27 cellular contexts compared by ENCODE assay signal in genomic region chr2:70519453-70519852, GRCh38. TPM values are rescaled to one million over a fixed set of nuclear protein-coding genes. Genes with fewer than 3 reads are reported as not detected.
DNase-seq lines count a peak whose midpoint lies in the region; ATAC-seq, FAIRE-seq and TF ChIP-seq lines count a peak whose summit lies in the region.
"Had no signal": no experiment of that assay in that cellular context is flagged by ENCODE, and none has a peak within 500 bp of the region (broad histone marks: within the 10 kb centered on the region; RNA-seq: fewer than 3 reads in every experiment).

No MANE protein-coding gene starts in this region.

- in situ Hi-C loops in mammary epithelial cell (cut with MboI; ENCODE audit: low sequenced_read_pairs in 2 of 2): no loop called here

- H3K36me3 ChIP-seq in mammary epithelial cell (ENCODE audit: insufficient read depth, low read length): peaks cover 2% of the 10 kb centered on the region
- H3K36me3 ChIP-seq in breast epithelium: no peaks in the 10 kb centered on the region
- H3K36me3 ChIP-seq in RWPE2 (ENCODE audit: low read depth): peaks cover 22% of the 10 kb centered on the region
- peaks cover 4 to 25% of the 10 kb centered on the region in 2 experiments for H3K36me3 ChIP-seq in keratinocyte (ENCODE audit: control insufficient read depth in 2 of 2, extremely low read depth in 1 of 2, insufficient read depth in 2 of 2, low read length in 2 of 2)
- no peaks in the 10 kb centered on the region for H3K36me3 ChIP-seq in effector memory CD4-positive, alpha-beta T cell (ENCODE audit: control insufficient read depth, insufficient read depth, low read length)
- no peaks in the 10 kb centered on the region for H3K36me3 ChIP-seq in ovary
- H3K36me3 ChIP-seq: BLaER1 had no signal

- H3K9me1 ChIP-seq in keratinocyte (ENCODE audit: control insufficient read depth, extremely low read depth, insufficient read depth, low read length): peaks cover 18% of the 10 kb centered on the region

- H3K4me1 ChIP-seq in mammary epithelial cell (ENCODE audit: insufficient read depth, low read length) (peaks cover 86% of the 10 kb centered on the region), breast epithelium (peaks cover 0 to under 1% of the 10 kb centered on the region in 2 donors), RWPE2 (ENCODE audit: insufficient read depth, poor library complexity, severe bottlenecking) (peaks cover 86% of the 10 kb centered on the region), keratinocyte (ENCODE audit: control insufficient read depth, extremely low read depth, insufficient read depth, low read length) (peaks cover 94% of the 10 kb centered on the region), ovary (ENCODE audit: insufficient read depth) (no peaks in the 10 kb centered on the region)
- H3K4me1 ChIP-seq in effector memory CD4-positive, alpha-beta T cell (ENCODE audit: control insufficient read depth, insufficient read depth, low read length, poor library complexity, severe bottlenecking): peaks cover 10% of the 10 kb centered on the region
- H3K4me1 ChIP-seq: Caco-2 had no signal

- 46% methylated on average over 2 of the region's 2 CpGs for WGBS in mammary epithelial cell (ENCODE audit: low coverage, missing lambda C conversion rate)
- 80 to 86% (median 84%) methylated on average over 2 of the region's 2 CpGs for WGBS in ovary, 3 donors

- BruUV-seq in mammary epithelial cell (replicated peaks; lab: Mats Ljungman, UMichigan): no TSS peak

- ATAC-seq in RWPE2 (ENCODE audit: low read depth) (no peak), HG02973 (IDR thresholded peaks at IDR 0.05; ENCODE audit: unreplicated experiment) (no peak)
- ATAC-seq: CD8-positive, alpha-beta T cell; GM12878 had no signal

- no peaks in the 10 kb centered on the region for H4K20me1 ChIP-seq in mammary epithelial cell (ENCODE audit: insufficient read depth, low read length)
- H4K20me1 ChIP-seq in keratinocyte (ENCODE audit: control insufficient read depth, extremely low read depth, insufficient read depth, low read length): peaks cover 24% of the 10 kb centered on the region
- H4K20me1 ChIP-seq: BLaER1 had no signal

- CTCF ChIA-PET in mammary epithelial cell (lab: Charles Lee; ENCODE audit: low non-redundant PET): no interaction called here

- intact Hi-C loops in mammary epithelial cell (cut with micrococcal nuclease): no loop called here
- intact Hi-C loops in breast epithelium (cut with DNase I; ENCODE audit: low total_unique reads): no loop called here
- intact Hi-C loops in ovary (cut with DNase I): no loop called here

- H3K79me2 ChIP-seq in mammary epithelial cell (ENCODE audit: insufficient read depth, low read length) (peaks cover 95% of the 10 kb centered on the region), keratinocyte (ENCODE audit: control insufficient read depth, insufficient read depth, low read length) (peaks cover 94% of the 10 kb centered on the region)

- TF ChIP-seq POLR2A in breast epithelium (IDR thresholded peaks at IDR 0.05): no peak
- no peak for TF ChIP-seq POLR2A in ovary (IDR thresholded peaks at IDR 0.05)

- peak; percentile 68 for DNase-seq in mammary epithelial cell
- DNase-seq in breast epithelium (ENCODE audit: low spot score in 2 of 2): no peak
- DNase-seq in RWPE2 (ENCODE audit: low spot score): no peak
- no peak for DNase-seq in epithelial cell of prostate (ENCODE audit: low read depth, low spot score)
- DNase-seq in keratinocyte (ENCODE audit: low read depth, low spot score): no peak
- DNase-seq in effector memory CD4-positive, alpha-beta T cell: no peak
- DNase-seq in ovary: no peak
- DNase-seq: Caco-2; CD4-positive, CD25-positive, alpha-beta regulatory T cell; CD8-positive, alpha-beta T cell; DMS 273 treated with DMSO at 0.1 percent for 48 hours; DMS79; EL; GDM1; GM23248; H7; HCEC 1CT had no signal

- peak overlapping the region; percentile 71 for H3K27ac ChIP-seq in mammary epithelial cell (ENCODE audit: insufficient read depth, low read depth, low read length)
- no peak overlapping the region for H3K27ac ChIP-seq in breast epithelium
- H3K27ac ChIP-seq in RWPE2 (ENCODE audit: poor library complexity, severe bottlenecking): peak overlapping the region; percentile 97
- H3K27ac ChIP-seq in epithelial cell of prostate: peak overlapping the region; percentile 100
- H3K27ac ChIP-seq in keratinocyte (ENCODE audit: control insufficient read depth, insufficient read depth, low read length): peak overlapping the region; percentile 78
- no peak overlapping the region for H3K27ac ChIP-seq in effector memory CD4-positive, alpha-beta T cell (ENCODE audit: insufficient read depth, low read length, poor library complexity, severe bottlenecking)
- no peak overlapping the region for H3K27ac ChIP-seq in ovary
- H3K27ac ChIP-seq: 22Rv1, BLaER1, C4-2B, GM23248 had no signal

- H3K4me3 ChIP-seq in mammary epithelial cell (replicated peaks in 1 of 3; ENCODE audit: insufficient read depth in 1 of 3, low read depth in 2 of 3, low read length in 3 of 3) (no peak overlapping the region), breast epithelium (no peak overlapping the region), RWPE2 (ENCODE audit: severe bottlenecking) (no peak overlapping the region), keratinocyte (ENCODE audit: control insufficient read depth in 2 of 3, extremely low read depth in 1 of 3, insufficient read depth in 2 of 3, low read depth in 1 of 3, low read length in 3 of 3) (no peak overlapping the region), ovary (no peak overlapping the region)
- no peak overlapping the region for H3K4me3 ChIP-seq in effector memory CD4-positive, alpha-beta T cell (ENCODE audit: insufficient read depth, low read depth, low read length, poor library complexity, severe bottlenecking)
- H3K4me3 ChIP-seq: BLaER1, GM12878, GM23248 had no signal

- dilution Hi-C loops in mammary epithelial cell (cut with HindIII; ENCODE audit: low sequenced_read_pairs) (no loop called here), keratinocyte (cut with MboI; ENCODE audit: extremely low pct_ligation_motif_present, low sequenced_read_pairs) (no loop called here)

- no peak for TF ChIP-seq CTCF in mammary epithelial cell (conservative IDR thresholded peaks at IDR 0.05 in 1 of 2, IDR thresholded peaks at IDR 0.05 in 1 of 2; ENCODE audit: extremely low read depth in 1 of 2, insufficient read depth in 1 of 2, low read depth in 1 of 2, low read length in 2 of 2)
- no peak for TF ChIP-seq CTCF in breast epithelium (IDR thresholded peaks at IDR 0.05)
- no peak for TF ChIP-seq CTCF in RWPE2 (IDR thresholded peaks at IDR 0.05; ENCODE audit: poor library complexity, severe bottlenecking)
- no peak for TF ChIP-seq CTCF in keratinocyte (optimal IDR thresholded peaks at IDR 0.05 in 1 of 3, IDR thresholded peaks at IDR 0.05 in 1 of 3, conservative IDR thresholded peaks at IDR 0.05 in 1 of 3; ENCODE audit: extremely low read depth in 1 of 3, insufficient read depth in 2 of 3, low read length in 3 of 3)
- no peak for TF ChIP-seq CTCF in ovary (IDR thresholded peaks at IDR 0.05)

- H3K9me3 ChIP-seq in mammary epithelial cell (replicated peaks; ENCODE audit: insufficient read depth, low read length) (no peaks in the 10 kb centered on the region), breast epithelium (no peaks in the 10 kb centered on the region), RWPE2 (ENCODE audit: severe bottlenecking) (no peaks in the 10 kb centered on the region), keratinocyte (ENCODE audit: control insufficient read depth, low read depth, low read length) (no peaks in the 10 kb centered on the region), ovary (no peaks in the 10 kb centered on the region)
- H3K9me3 ChIP-seq in effector memory CD4-positive, alpha-beta T cell (ENCODE audit: control insufficient read depth, low read length): no peaks in the 10 kb centered on the region
- H3K9me3 ChIP-seq: BLaER1, Caco-2 had no signal

- H3K9ac ChIP-seq in mammary epithelial cell (ENCODE audit: insufficient read depth, low read length) (no peak overlapping the region), keratinocyte (ENCODE audit: control insufficient read depth, extremely low read depth, insufficient read depth, low read length) (peak overlapping the region; percentile 15)
- H3K9ac ChIP-seq: BLaER1, GM23248 had no signal

- H2AFZ ChIP-seq in mammary epithelial cell (ENCODE audit: low read depth, low read length) (no peak overlapping the region), keratinocyte (ENCODE audit: control insufficient read depth, low read length) (no peak overlapping the region)
- H2AFZ ChIP-seq: GM23248 had no signal

- peak; percentile 41 for FAIRE-seq in keratinocyte (lab: Jason Lieb, UNC)
- FAIRE-seq: A204.1, GM12878, GM19239, H1 had no signal

- no peaks in the 10 kb centered on the region for H3K27me3 ChIP-seq in mammary epithelial cell (ENCODE audit: insufficient read depth, low read length)
- no peaks in the 10 kb centered on the region for H3K27me3 ChIP-seq in breast epithelium
- no peaks in the 10 kb centered on the region for H3K27me3 ChIP-seq in RWPE2 (ENCODE audit: insufficient read depth, poor library complexity, severe bottlenecking)
- no peaks in the 10 kb centered on the region for H3K27me3 ChIP-seq in keratinocyte (ENCODE audit: control insufficient read depth, extremely low read depth, insufficient read depth, low read length)
- no peaks in the 10 kb centered on the region for H3K27me3 ChIP-seq in effector memory CD4-positive, alpha-beta T cell (replicated peaks; ENCODE audit: control insufficient read depth, insufficient read depth, low read length, poor library complexity, severe bottlenecking)
- H3K27me3 ChIP-seq in ovary: no peaks in the 10 kb centered on the region
- H3K27me3 ChIP-seq: BLaER1 had no signal

- H3K4me2 ChIP-seq in mammary epithelial cell (ENCODE audit: insufficient read depth, low read depth, low read length) (no peak overlapping the region), keratinocyte (ENCODE audit: control insufficient read depth, extremely low read depth, insufficient read depth, low read depth, low read length) (peak overlapping the region; percentile 25)
- H3K4me2 ChIP-seq: BLaER1 had no signal

- TF ChIP-seq EP300 in ovary (IDR thresholded peaks at IDR 0.05): no peak

RNA-seq across cellular contexts. Expression of gene TGFA, which starts 34.2 kb away (rescaled TPM):
- total RNA-seq in mammary epithelial cell (100 to 1,000 TPM in 1 of 2 donors, 10 to 100 TPM in 1; 59.2 to 126 TPM), breast epithelium (10 to 100 TPM in 1 of 3 donors, 1 to 10 TPM in 2; 1.1 to 16.1 (median 4.9) TPM), ovary (1 to 10 TPM in 5 of 7 donors, under 1 TPM in 2; 0.08 to 8.7 (median 1.2) TPM)
- polyA plus RNA-seq in mammary epithelial cell (82.0 TPM), keratinocyte (26.6 to 71.8 TPM (median 51.7 TPM) in 3 replicates), ovary (1 to 10 TPM in 1 of 2 donors, under 1 TPM in 1; 0.36 to 1.4 TPM)
- polyA minus RNA-seq in mammary epithelial cell (88.0 TPM), keratinocyte (42.6 to 126 TPM (median 65.6 TPM) in 3 replicates)
- 45.8 TPM for polyA plus RNA-seq in keratinocyte (2011; ENCODE audit: low read depth)
- polyA plus RNA-seq in keratinocyte (2011; cell fraction: cytosol; rRNA removed): 35.1 and 39.9 TPM in 2 replicates
- 46.4 and 47.9 TPM in 2 replicates for polyA plus RNA-seq in keratinocyte (2011; cell fraction: nucleus; rRNA removed)
- 45.8 and 70.2 TPM in 2 replicates for polyA plus RNA-seq in keratinocyte (2012; ENCODE audit: low replicate concordance)
- polyA minus RNA-seq in keratinocyte (2011; cell fraction: cytosol; rRNA and poly(A)+ RNA removed): 76.2 TPM
- 66.3 and 93.9 TPM in 2 replicates for polyA minus RNA-seq in keratinocyte (2011; cell fraction: nucleus; rRNA and poly(A)+ RNA removed)
- total RNA-seq: B cell had no signal
- polyA plus RNA-seq: AG04450 had no signal

Comparison
In these comparisons a context has a peak if more than half of its experiments do, and no peak if none do; other contexts are left out.
1. H3K27ac ChIP-seq: peak in mammary epithelial cell (single experiment), RWPE2 (single experiment), epithelial cell of prostate (single experiment) and keratinocyte (single experiment); none in breast epithelium (0 of 2), effector memory CD4-positive, alpha-beta T cell (single experiment) and ovary (0 of 2).